ENCODE assay signal across 18 cellular contexts in the genomic region with DNA sequence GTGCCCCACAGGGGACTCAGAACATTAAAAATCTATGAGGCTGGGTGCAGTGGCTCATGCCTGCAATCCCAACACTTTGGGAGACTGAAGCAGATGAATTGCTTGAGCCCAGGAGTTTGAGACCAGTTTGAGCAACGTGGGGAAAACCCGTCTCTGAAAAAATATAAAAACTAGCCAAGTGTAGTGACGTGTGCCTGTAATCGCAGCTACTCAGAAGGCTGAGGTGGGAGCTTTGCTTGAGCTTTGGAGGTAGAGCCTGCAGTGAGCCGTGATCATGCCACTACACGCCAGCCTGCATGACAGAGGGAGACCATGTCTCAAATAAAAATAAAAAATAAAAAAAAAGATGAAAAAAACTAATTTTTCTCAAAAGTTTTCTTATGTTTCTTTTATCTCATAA.
DNase-seq lines count a peak whose midpoint lies in the region; ATAC-seq, FAIRE-seq and TF ChIP-seq lines count a peak whose summit lies in the region.
"Had no signal": no experiment of that assay in that cellular context is flagged by ENCODE, and none has a peak within 500 bp of the region (broad histone marks: within the 10 kb centered on the region; RNA-seq: fewer than 3 reads in every experiment).

No MANE protein-coding gene starts in this region.

- H3K36me3 ChIP-seq in kidney epithelial cell (ENCODE audit: control insufficient read depth, insufficient read depth, low read length) (no peaks in the 10 kb centered on the region), pancreas (no peaks in the 10 kb centered on the region)
- H3K36me3 ChIP-seq: prostate gland had no signal

- DNase-seq in kidney epithelial cell (ENCODE audit: low read depth): peak; percentile 21
- DNase-seq in NOMO-1 treated with dmso at 0.1 percent for 144 hours (lab: John Stamatoyannopoulos, UW; ENCODE audit: unreplicated experiment): no peak
- DNase-seq in GOT3 (lab: John Stamatoyannopoulos, UW): no peak
- DNase-seq in OCI-M1 (lab: John Stamatoyannopoulos, UW): no peak
- DNase-seq in pancreas: no peak
- DNase-seq: activated gamma-delta T cell treated with Interleukin-2 at 50 U/mL for 16 hours; COR-L47; foreskin melanocyte; NCI-H187 treated with DMSO at 0.1 percent for 48 hours; NCI-H748 treated with DMSO at 0.1 percent for 48 hours; Right ventricle myocardium superior; stimulated activated CD8-positive, alpha-beta memory T cell treated with anti-CD3 and anti-CD28 coated beads, Interleukin-4, amount 100 ng/mL, for 48 hours had no signal

- no peaks in the 10 kb centered on the region for H3K9me3 ChIP-seq in pancreas
- H3K9me3 ChIP-seq: prostate gland had no signal

- WGBS in pancreas, 2 donors: 61 to 64% methylated on average over 6 of the region's 6 CpGs

- no peaks in the 10 kb centered on the region for H3K4me1 ChIP-seq in pancreas
- H3K4me1 ChIP-seq: prostate gland had no signal

- no peak overlapping the region for H3K27ac ChIP-seq in pancreas
- H3K27ac ChIP-seq: prostate gland had no signal

- FAIRE-seq in pancreas (lab: Jason Lieb, UNC): no peak
- FAIRE-seq: islet of Langerhans, TTC549 had no signal

- intact Hi-C loops in pancreas (cut with DNase I): no loop called here

- TF ChIP-seq CTCF in kidney epithelial cell (IDR thresholded peaks at IDR 0.05; ENCODE audit: insufficient read depth, low read length, poor library complexity, severe bottlenecking): no peak
- no peak for TF ChIP-seq CTCF in pancreas (IDR thresholded peaks at IDR 0.05)

- H3K27me3 ChIP-seq in kidney epithelial cell (ENCODE audit: control insufficient read depth, insufficient read depth, low read length) (no peaks in the 10 kb centered on the region), pancreas (no peaks in the 10 kb centered on the region)

- no peak overlapping the region for H3K4me3 ChIP-seq in kidney epithelial cell (ENCODE audit: low read depth, low read length)
- no peak overlapping the region for H3K4me3 ChIP-seq in pancreas
- H3K4me3 ChIP-seq: prostate gland had no signal

- ATAC-seq in GM18519 (IDR thresholded peaks at IDR 0.05; ENCODE audit: low FRiP score, unreplicated experiment): peak; percentile 61
- peak; percentile 67 for ATAC-seq in GM21723 (IDR thresholded peaks at IDR 0.05; ENCODE audit: unreplicated experiment)
- peak; percentile 73 for ATAC-seq in HG03439 (IDR thresholded peaks at IDR 0.05; ENCODE audit: unreplicated experiment)
- no peak for ATAC-seq in pancreas

Comparison
In these comparisons a context has a peak if more than half of its experiments do, and no peak if none do; other contexts are left out.
1. ATAC-seq: peak in GM18519 (single experiment), GM21723 (single experiment) and HG03439 (single experiment); none in pancreas (0 of 4).